In genomic region chr7:30975257-30975899, GRCh38 we compare ENCODE assay signal across 15 cellular contexts. TPM values are rescaled to one million over a fixed set of nuclear protein-coding genes. Genes with fewer than 3 reads are reported as not detected.
DNase-seq lines count a peak whose midpoint lies in the region; ATAC-seq and TF ChIP-seq lines count a peak whose summit lies in the region.
"Had no signal": no experiment of that assay in that cellular context is flagged by ENCODE, and none has a peak within 500 bp of the region (broad histone marks: within the 10 kb centered on the region; RNA-seq: fewer than 3 reads in every experiment).

No MANE protein-coding gene starts in this region.

- no peaks in the 10 kb centered on the region for H3K9me3 Mint-ChIP-seq in Calu3 (ENCODE audit: low read depth, unreplicated experiment)
- no peaks in the 10 kb centered on the region for H3K9me3 Mint-ChIP-seq in activated CD8-positive, alpha-beta memory T cell treated with anti-CD3 and anti-CD28 coated beads, Interleukin-2, amount 10 ng/mL, durations not matched to agents 7 days and 5 days (ENCODE audit: low read depth)
- H3K9me3 Mint-ChIP-seq: T-helper 2 cell treated with Interferon-gamma antibody and Interleukin-4, amounts not matched to agents 5 μg/mL and 100 μg/mL, for 36 hours had no signal

- CTCF ChIA-PET in Calu3 (lab: Charles Lee), result interaction anchor here (0.8 to 2.7 kb wide), 6 partner anchors 8 to 179 kb away, joined by 3 to 16 read pairs (median 6); no protein-coding TSS in a partner anchor
- CTCF ChIA-PET in activated CD8-positive, alpha-beta memory T cell treated with anti-CD3 and anti-CD28 coated beads, Interleukin-2, amount 10 ng/mL, durations not matched to agents 7 days and 5 days (lab: Charles Lee), result interaction anchor here (1.2 to 1.5 kb wide), 3 partner anchors 34 to 150 kb away, joined by 4 to 5 read pairs (median 4); no protein-coding TSS in a partner anchor

- H3K27ac Mint-ChIP-seq in Calu3 (ENCODE audit: unreplicated experiment), result peak overlapping the region; percentile 94
- no peak overlapping the region for H3K27ac Mint-ChIP-seq in activated CD8-positive, alpha-beta memory T cell treated with anti-CD3 and anti-CD28 coated beads, Interleukin-2, amount 10 ng/mL, durations not matched to agents 7 days and 5 days

- DNase-seq in Calu3 (no peak), NCI-H146 treated with DMSO at 0.1 percent for 48 hours (lab: John Stamatoyannopoulos, UW; ENCODE audit: unreplicated experiment) (no peak), NCI-H2196 (lab: John Stamatoyannopoulos, UW; ENCODE audit: unreplicated experiment) (no peak), LoVo (ENCODE audit: low spot score) (no peak)
- peak; percentile 18 for DNase-seq in activated CD8-positive, alpha-beta memory T cell treated with anti-CD3 and anti-CD28 coated beads, Interleukin-2, amount 10 ng/mL, durations not matched to agents 7 days and 5 days
- DNase-seq: activated CD4-positive, alpha-beta T cell treated with anti-CD3 and anti-CD28 coated beads for 1 hour; activated gamma-delta T cell treated with Interleukin-2 at 50 U/mL for 16 hours; midbrain had no signal

- BruUV-seq in Calu3 (replicated peaks; lab: Mats Ljungman, UMichigan), result no TSS peak

- no peak overlapping the region for H3K4me3 Mint-ChIP-seq in Calu3 (ENCODE audit: low read depth, unreplicated experiment)
- no peak overlapping the region for H3K4me3 Mint-ChIP-seq in activated CD8-positive, alpha-beta memory T cell treated with anti-CD3 and anti-CD28 coated beads, Interleukin-2, amount 10 ng/mL, durations not matched to agents 7 days and 5 days
- H3K4me3 Mint-ChIP-seq: T-helper 2 cell treated with Interferon-gamma antibody and Interleukin-4, amounts not matched to agents 5 μg/mL and 100 μg/mL, for 36 hours had no signal

- intact Hi-C loops in Calu3 (cut with micrococcal nuclease; ENCODE audit: unreplicated experiment), result loop anchor here (1.0 to 2.0 kb wide), 3 partner anchors 33 to 79 kb away; no protein-coding TSS in a partner anchor

- no peaks in the 10 kb centered on the region for H3K36me3 Mint-ChIP-seq in Calu3 (ENCODE audit: insufficient read depth, unreplicated experiment)
- H3K36me3 Mint-ChIP-seq in activated CD8-positive, alpha-beta memory T cell treated with anti-CD3 and anti-CD28 coated beads, Interleukin-2, amount 10 ng/mL, durations not matched to agents 7 days and 5 days, result no peaks in the 10 kb centered on the region

- H3K4me1 Mint-ChIP-seq in Calu3 (ENCODE audit: low read depth, unreplicated experiment), result peaks cover 65% of the 10 kb centered on the region
- peaks cover 7% of the 10 kb centered on the region for H3K4me1 Mint-ChIP-seq in activated CD8-positive, alpha-beta memory T cell treated with anti-CD3 and anti-CD28 coated beads, Interleukin-2, amount 10 ng/mL, durations not matched to agents 7 days and 5 days

- TF ChIP-seq CTCF in Calu3 (IDR thresholded peaks at IDR 0.05; ENCODE audit: unreplicated experiment), result no peak

- ATAC-seq in GM21360 (IDR thresholded peaks at IDR 0.05; ENCODE audit: unreplicated experiment), result peak; percentile 2
- peak; percentile 30 for ATAC-seq in HG03135 (IDR thresholded peaks at IDR 0.05; ENCODE audit: unreplicated experiment)
- ATAC-seq in activated CD8-positive, alpha-beta memory T cell treated with anti-CD3 and anti-CD28 coated beads, Interleukin-2, amount 10 ng/mL, durations not matched to agents 7 days and 5 days, result peak; percentile 8
- ATAC-seq in HG02610 (IDR thresholded peaks at IDR 0.05; ENCODE audit: unreplicated experiment), result no peak

- H3K27me3 Mint-ChIP-seq in Calu3 (ENCODE audit: unreplicated experiment), result peaks cover 40% of the 10 kb centered on the region
- peaks cover 20% of the 10 kb centered on the region for H3K27me3 Mint-ChIP-seq in activated CD8-positive, alpha-beta memory T cell treated with anti-CD3 and anti-CD28 coated beads, Interleukin-2, amount 10 ng/mL, durations not matched to agents 7 days and 5 days

RNA-seq across cellular contexts. Expression of gene GHRHR, which starts 11.6 kb away (rescaled TPM):
- not detected in 2 replicates for total RNA-seq in Calu3 (2022)
- not detected for total RNA-seq in activated CD8-positive, alpha-beta memory T cell treated with anti-CD3 and anti-CD28 coated beads, Interleukin-2, amount 10 ng/mL, durations not matched to agents 7 days and 5 days
- total RNA-seq: fibroblast of villous mesenchyme, sigmoid colon, subcutaneous adipose tissue had no signal
